Comparison of ENCODE assay signal across 9 cellular contexts in genomic region chr12:107464644-107465043, GRCh38.
"Had no signal": no experiment of that assay in that cellular context is flagged by ENCODE, and none has a peak within 500 bp of the region (broad histone marks: within the 10 kb centered on the region; RNA-seq: fewer than 3 reads in every experiment).

No MANE protein-coding gene starts in this region.

- H3K9me3 ChIP-seq: HAP-1 had no signal

- H3K36me3 ChIP-seq: HAP-1 had no signal

- DNase-seq: GM23248, GOT3, H7, HFFc6, IMR-90 had no signal

- H3K27ac ChIP-seq: GM23248, HL-60 had no signal

- H3K4me3 ChIP-seq: GM23248, HAP-1, K562 had no signal

- ATAC-seq: HCT116, K562 had no signal

- H3K4me1 ChIP-seq: HAP-1 had no signal
